ENCODE assay signal across 23 cellular contexts in the genomic region with DNA sequence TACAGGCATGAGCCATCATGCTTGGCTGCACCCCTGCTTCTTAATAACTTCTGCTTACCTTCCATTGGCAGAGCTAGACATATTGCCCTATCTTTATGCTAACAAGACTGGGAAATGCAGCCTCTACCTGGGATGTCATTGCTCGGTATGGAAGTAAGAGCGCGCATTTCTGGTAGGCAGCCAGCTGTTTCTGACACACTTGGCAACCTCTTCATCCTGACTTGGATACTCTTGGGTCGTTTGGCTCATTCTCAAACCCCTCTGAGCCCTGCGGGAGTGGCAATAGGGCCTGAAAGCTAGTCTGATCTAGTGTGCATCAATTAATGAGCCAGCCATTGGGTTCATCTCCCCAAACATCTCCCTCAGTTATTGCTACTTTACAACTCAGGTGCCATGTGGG. TPM values are rescaled to one million over a fixed set of nuclear protein-coding genes. Genes with fewer than 3 reads are reported as not detected.
DNase-seq lines count a peak whose midpoint lies in the region; ATAC-seq, FAIRE-seq and TF ChIP-seq lines count a peak whose summit lies in the region.
"Had no signal": no experiment of that assay in that cellular context is flagged by ENCODE, and none has a peak within 500 bp of the region (broad histone marks: within the 10 kb centered on the region; RNA-seq: fewer than 3 reads in every experiment).

No MANE protein-coding gene starts in this region.

- no peak overlapping the region for H3K4me2 ChIP-seq in OCI-LY1 (ENCODE audit: low read length)
- H3K4me2 ChIP-seq: BLaER1 had no signal

- peak; percentile 19 for DNase-seq in DMS79 treated with DMSO at 0.1 percent for 48 hours (lab: John Stamatoyannopoulos, UW)
- DNase-seq in DMS79 (lab: John Stamatoyannopoulos, UW), result no peak
- peak in 2 of 5 donors; percentile 46 to 52 for DNase-seq in heart left ventricle
- no peak for DNase-seq in right atrium auricular region (ENCODE audit: low spot score)
- no peak for DNase-seq in urothelium cell line (ENCODE audit: low spot score)
- DNase-seq: Caco-2; CD4-positive, CD25-positive, alpha-beta regulatory T cell; CD8-positive, alpha-beta T cell; DMS153; GF-D8; GOT3; HFFc6 had no signal

- H3K9me2 ChIP-seq in OCI-LY1 (ENCODE audit: low read depth, low read length), result no peaks in the 10 kb centered on the region

- peaks cover 11% of the 10 kb centered on the region; the same call in 1 of the 2 replicates for H3F3A ChIP-seq in OCI-LY1 (ENCODE audit: insufficient read depth, low read length)

- 45 to 68% (median 54%) methylated on average over 5 of the region's 5 CpGs for WGBS in heart left ventricle, 4 donors

- H3K9me3 ChIP-seq in heart left ventricle (no peaks in the 10 kb centered on the region), right atrium auricular region (no peaks in the 10 kb centered on the region), OCI-LY1 (ENCODE audit: low read length) (no peaks in the 10 kb centered on the region)
- H3K9me3 ChIP-seq: Caco-2, HAP-1 had no signal

- H4K20me1 ChIP-seq in OCI-LY1 (ENCODE audit: insufficient read depth, low read length), result no peaks in the 10 kb centered on the region
- H4K20me1 ChIP-seq: BLaER1 had no signal

- ATAC-seq in heart left ventricle (peak in 3 of 4 donors; percentile 52 to 74 (median 69)), HG03457 (IDR thresholded peaks at IDR 0.05; ENCODE audit: unreplicated experiment) (no peak)
- ATAC-seq: CD8-positive, alpha-beta T cell had no signal

- H3K4me1 ChIP-seq in heart left ventricle (peaks cover 0 to 35% (median 3%) of the 10 kb centered on the region in 12 donors), right atrium auricular region (peaks cover 0 to 5% of the 10 kb centered on the region in 2 donors), OCI-LY1 (ENCODE audit: insufficient read depth, low read length, severe bottlenecking) (peaks cover 57% of the 10 kb centered on the region)
- H3K4me1 ChIP-seq: HAP-1 had no signal

- peak; percentile 68 for FAIRE-seq in urothelium cell line (lab: Jason Lieb, UNC)
- FAIRE-seq: A204.1, GM12891, GM18507, H54 had no signal

- no peaks in the 10 kb centered on the region for H3K79me2 ChIP-seq in OCI-LY1 (ENCODE audit: insufficient read depth, low read length)

- H3K27me3 ChIP-seq in heart left ventricle (no peaks in the 10 kb centered on the region), right atrium auricular region (no peaks in the 10 kb centered on the region), OCI-LY1 (ENCODE audit: insufficient read depth, low read length) (no peaks in the 10 kb centered on the region)
- H3K27me3 ChIP-seq: BLaER1 had no signal

- intact Hi-C loops in heart left ventricle (cut with DNase I), result loop anchor here in 3 of 10 donors (5.0 kb wide), 2 partner anchors 39 to 44 kb away; no protein-coding TSS in a partner anchor

- TF ChIP-seq CTCF in heart left ventricle (IDR thresholded peaks at IDR 0.05), result no peak
- TF ChIP-seq CTCF in right atrium auricular region (IDR thresholded peaks at IDR 0.05), result no peak
- no peak for TF ChIP-seq CTCF in OCI-LY1 (IDR thresholded peaks at IDR 0.05; ENCODE audit: low read length)

- H3K36me3 ChIP-seq in heart left ventricle (no peaks in the 10 kb centered on the region), right atrium auricular region (no peaks in the 10 kb centered on the region), OCI-LY1 (ENCODE audit: insufficient read depth, low read length) (no peaks in the 10 kb centered on the region)
- H3K36me3 ChIP-seq: BLaER1, HAP-1 had no signal

- H3K4me3 ChIP-seq in heart left ventricle, result no peak overlapping the region
- no peak overlapping the region for H3K4me3 ChIP-seq in right atrium auricular region
- no peak overlapping the region for H3K4me3 ChIP-seq in OCI-LY1 (ENCODE audit: low read depth, low read length, poor library complexity, severe bottlenecking)
- H3K4me3 ChIP-seq: BLaER1, HAP-1 had no signal

- no peak overlapping the region for H2AFZ ChIP-seq in OCI-LY1 (ENCODE audit: low read length)

- no peak for TF ChIP-seq POLR2A in heart left ventricle (IDR thresholded peaks at IDR 0.05)

- no peak overlapping the region for H3K9ac ChIP-seq in OCI-LY1 (ENCODE audit: low read length)
- H3K9ac ChIP-seq: BLaER1 had no signal

- H3K27ac ChIP-seq in heart left ventricle (no peak overlapping the region), right atrium auricular region (no peak overlapping the region), OCI-LY1 (ENCODE audit: low read depth, low read length, poor library complexity, severe bottlenecking) (peak overlapping the region; percentile 35)
- H3K27ac ChIP-seq: 22Rv1, BLaER1, C4-2B had no signal

RNA-seq across cellular contexts. Expression of gene PLBD1, which starts 5.4 kb away (rescaled TPM):
- total RNA-seq in heart left ventricle (10 to 100 TPM; 11.9 to 49.1 (median 26.5) TPM), right atrium auricular region (10 to 100 TPM; 15.1 to 21.5 TPM)
- polyA plus RNA-seq in heart left ventricle, result 10 to 100 TPM in 1 of 2 donors, 1 to 10 TPM in 1; 6.0 to 13.7 TPM
- total RNA-seq: CD4-positive, CD25-positive, alpha-beta regulatory T cell; CD8-positive, alpha-beta T cell; G401; HFFc6 had no signal
